1 cellular context compared by ENCODE assay signal in genomic region chr11:93732237-93732892, GRCh38.
TF ChIP-seq lines count a peak whose summit lies in the region.

No MANE protein-coding gene starts in this region.

TF ChIP-seq in IMR-90, 13 proteins besides CTCF, POLR2A, EP300 and RAD21 (continued from another document):
- TF ChIP-seq ELK1 (IDR thresholded peaks at IDR 0.05; ENCODE audit: borderline replicate concordance, low read depth, low read length): no peak
- TF ChIP-seq BHLHE40 (IDR thresholded peaks at IDR 0.05; ENCODE audit: low read depth, low read length): no peak
- no peak for TF ChIP-seq CHD1 (IDR thresholded peaks at IDR 0.05; ENCODE audit: low read depth, low read length)
- no peak for TF ChIP-seq MAFK (IDR thresholded peaks at IDR 0.05; ENCODE audit: low read depth, low read length)
- TF ChIP-seq SMC3 (IDR thresholded peaks at IDR 0.05; ENCODE audit: low read depth, low read length): no peak
- TF ChIP-seq MAZ (IDR thresholded peaks at IDR 0.05; ENCODE audit: borderline replicate concordance, low read depth, low read length): no peak
- no peak for TF ChIP-seq USF2 (IDR thresholded peaks at IDR 0.05; ENCODE audit: low read depth, low read length)
- no peak for TF ChIP-seq RCOR1 (IDR thresholded peaks at IDR 0.05; ENCODE audit: insufficient replicate concordance, low read length)
- no peak for TF ChIP-seq NFE2L2 (IDR thresholded peaks at IDR 0.05; ENCODE audit: low read depth, low read length)
- no peak for TF ChIP-seq RFX5 (IDR thresholded peaks at IDR 0.05; ENCODE audit: low read depth, low read length)
